Comparison of ENCODE assay signal across 18 cellular contexts in genomic region chr2:165185633-165186032, GRCh38. TPM values are rescaled to one million over a fixed set of nuclear protein-coding genes. Genes with fewer than 3 reads are reported as not detected.
DNase-seq lines count a peak whose midpoint lies in the region; TF ChIP-seq lines count a peak whose summit lies in the region.
"Had no signal": no experiment of that assay in that cellular context is flagged by ENCODE, and none has a peak within 500 bp of the region (broad histone marks: within the 10 kb centered on the region; RNA-seq: fewer than 3 reads in every experiment).

No MANE protein-coding gene starts in this region.

- TF ChIP-seq CTCF in VCaP (conservative IDR thresholded peaks at IDR 0.05), result no peak
- no peak for TF ChIP-seq CTCF in endodermal cell (conservative IDR thresholded peaks at IDR 0.05)

- DNase-seq in DMS53 (lab: John Stamatoyannopoulos, UW) (peak; percentile 47), DMS53 treated with DMSO at 0.1 percent for 48 hours (lab: John Stamatoyannopoulos, UW; ENCODE audit: unreplicated experiment) (peak; percentile 17), NCI-H2081 treated with DMSO at 0.1 percent for 48 hours (lab: John Stamatoyannopoulos, UW) (peak; percentile 45), endodermal cell (no peak)
- no peak for DNase-seq in activated T-helper 1 cell treated with anti-CD3 and anti-CD28 coated beads, Interleukin-12 subunit alpha, Interleukin-12 subunit beta, Interleukin-2, Interleukin-4 antibody, amounts not matched to agents 30 ng/mL and 10 ng/mL and 1 ng/mL, durations not matched to agents 14 hours and 24 hours and 36 hours (ENCODE audit: low spot score)
- DNase-seq: ACHN; BE2C; C1 segment of cervical spinal cord; CD4-positive, CD25-positive, alpha-beta regulatory T cell; CD8-positive, alpha-beta memory T cell; COR-L47; DMS 273 treated with DMSO at 0.1 percent for 48 hours; DMS79; GDM1; HCEC 1CT had no signal

- no peak overlapping the region for H3K4me3 ChIP-seq in endodermal cell (ENCODE audit: low read length)
- H3K4me3 ChIP-seq: GM23338 had no signal

- no peaks in the 10 kb centered on the region for H3K4me1 ChIP-seq in endodermal cell (ENCODE audit: control insufficient read depth, insufficient read depth, low read length)
- H3K4me1 ChIP-seq: BE2C had no signal

- 71 to 88% methylated on average over 3 of the region's 3 CpGs for WGBS in endodermal cell (ENCODE audit: insufficient coverage in 1 of 2, insufficient read length in 1 of 2), 2 experiments

- no peak overlapping the region for H3K27ac Mint-ChIP-seq in endodermal cell
- no peak overlapping the region for H3K27ac Mint-ChIP-seq in activated T-helper 1 cell treated with anti-CD3 and anti-CD28 coated beads, Interleukin-12 subunit alpha, Interleukin-12 subunit beta, Interleukin-2, Interleukin-4 antibody, amounts not matched to agents 30 ng/mL and 10 ng/mL and 1 ng/mL, durations not matched to agents 14 hours and 24 hours and 36 hours
- H3K27ac Mint-ChIP-seq: CD4-positive, CD25-positive, alpha-beta regulatory T cell; CD8-positive, alpha-beta memory T cell had no signal

- intact Hi-C loops in activated T-helper 1 cell treated with anti-CD3 and anti-CD28 coated beads, Interleukin-12 subunit alpha, Interleukin-12 subunit beta, Interleukin-2, Interleukin-4 antibody, amounts not matched to agents 30 ng/mL and 10 ng/mL and 1 ng/mL, durations not matched to agents 14 hours and 24 hours and 36 hours (cut with micrococcal nuclease), result no loop called here

- no peaks in the 10 kb centered on the region for H3K4me1 Mint-ChIP-seq in endodermal cell
- no peaks in the 10 kb centered on the region for H3K4me1 Mint-ChIP-seq in activated T-helper 1 cell treated with anti-CD3 and anti-CD28 coated beads, Interleukin-12 subunit alpha, Interleukin-12 subunit beta, Interleukin-2, Interleukin-4 antibody, amounts not matched to agents 30 ng/mL and 10 ng/mL and 1 ng/mL, durations not matched to agents 14 hours and 24 hours and 36 hours (ENCODE audit: low read depth)
- H3K4me1 Mint-ChIP-seq: CD4-positive, CD25-positive, alpha-beta regulatory T cell; CD8-positive, alpha-beta memory T cell had no signal

- H3K4me3 Mint-ChIP-seq in endodermal cell, result no peak overlapping the region
- no peak overlapping the region for H3K4me3 Mint-ChIP-seq in activated T-helper 1 cell treated with anti-CD3 and anti-CD28 coated beads, Interleukin-12 subunit alpha, Interleukin-12 subunit beta, Interleukin-2, Interleukin-4 antibody, amounts not matched to agents 30 ng/mL and 10 ng/mL and 1 ng/mL, durations not matched to agents 14 hours and 24 hours and 36 hours
- H3K4me3 Mint-ChIP-seq: CD4-positive, CD25-positive, alpha-beta regulatory T cell; CD8-positive, alpha-beta memory T cell; GM23338 had no signal

- H3K9ac ChIP-seq in endodermal cell (ENCODE audit: extremely low read depth, low read length, poor library complexity, severe bottlenecking), result no peak overlapping the region

- H3K27ac ChIP-seq in VCaP (peak overlapping the region; percentile 42; the same call in 1 of the 2 replicates), endodermal cell (ENCODE audit: low read depth, low read length) (no peak overlapping the region)
- H3K27ac ChIP-seq: HL-60 had no signal

- H3K27me3 Mint-ChIP-seq in endodermal cell (ENCODE audit: insufficient read depth), result no peaks in the 10 kb centered on the region
- no peaks in the 10 kb centered on the region for H3K27me3 Mint-ChIP-seq in activated T-helper 1 cell treated with anti-CD3 and anti-CD28 coated beads, Interleukin-12 subunit alpha, Interleukin-12 subunit beta, Interleukin-2, Interleukin-4 antibody, amounts not matched to agents 30 ng/mL and 10 ng/mL and 1 ng/mL, durations not matched to agents 14 hours and 24 hours and 36 hours (ENCODE audit: insufficient read depth)
- H3K27me3 Mint-ChIP-seq: CD4-positive, CD25-positive, alpha-beta regulatory T cell; CD8-positive, alpha-beta memory T cell had no signal

- H3K36me3 Mint-ChIP-seq in endodermal cell (ENCODE audit: low read depth), result no peaks in the 10 kb centered on the region
- no peaks in the 10 kb centered on the region for H3K36me3 Mint-ChIP-seq in activated T-helper 1 cell treated with anti-CD3 and anti-CD28 coated beads, Interleukin-12 subunit alpha, Interleukin-12 subunit beta, Interleukin-2, Interleukin-4 antibody, amounts not matched to agents 30 ng/mL and 10 ng/mL and 1 ng/mL, durations not matched to agents 14 hours and 24 hours and 36 hours (ENCODE audit: low read depth)
- H3K36me3 Mint-ChIP-seq: CD4-positive, CD25-positive, alpha-beta regulatory T cell; CD8-positive, alpha-beta memory T cell had no signal

- H3K9me3 Mint-ChIP-seq in endodermal cell, result no peaks in the 10 kb centered on the region
- H3K9me3 Mint-ChIP-seq in activated T-helper 1 cell treated with anti-CD3 and anti-CD28 coated beads, Interleukin-12 subunit alpha, Interleukin-12 subunit beta, Interleukin-2, Interleukin-4 antibody, amounts not matched to agents 30 ng/mL and 10 ng/mL and 1 ng/mL, durations not matched to agents 14 hours and 24 hours and 36 hours, result no peaks in the 10 kb centered on the region
- H3K9me3 Mint-ChIP-seq: CD4-positive, CD25-positive, alpha-beta regulatory T cell; GM23338 had no signal

- no peaks in the 10 kb centered on the region for H3K36me3 ChIP-seq in endodermal cell (ENCODE audit: control insufficient read depth, insufficient read depth, low read length)
- H3K36me3 ChIP-seq: BE2C had no signal

- H3K27me3 ChIP-seq in endodermal cell (ENCODE audit: control insufficient read depth, insufficient read depth, low read length, poor library complexity, severe bottlenecking), result no peaks in the 10 kb centered on the region
- H3K27me3 ChIP-seq: BE2C had no signal

- no peaks in the 10 kb centered on the region for H3K9me3 ChIP-seq in endodermal cell (ENCODE audit: control insufficient read depth, low read length)
- H3K9me3 ChIP-seq: BE2C had no signal

RNA-seq across cellular contexts. Expression of gene SCN3A, which starts 18.2 kb away (rescaled TPM):
- total RNA-seq in endodermal cell, result under 1 TPM; 0.09 to 0.24 TPM
- polyA plus RNA-seq in endodermal cell (2013, experiment 1 of 2), result 8.5 TPM
- 8.1 TPM for polyA plus RNA-seq in endodermal cell (2013, experiment 2 of 2)
- total RNA-seq in activated T-helper 1 cell treated with anti-CD3 and anti-CD28 coated beads, Interleukin-12 subunit alpha, Interleukin-12 subunit beta, Interleukin-2, Interleukin-4 antibody, amounts not matched to agents 30 ng/mL and 10 ng/mL and 1 ng/mL, durations not matched to agents 14 hours and 24 hours and 36 hours, result not detected in 2 replicates
- total RNA-seq: CD4-positive, CD25-positive, alpha-beta regulatory T cell; CD8-positive, alpha-beta memory T cell had no signal
- polyA plus RNA-seq: CD8-positive, alpha-beta memory T cell; GM23338 had no signal

RNA-seq across cellular contexts. Expression of gene SCN2A, which starts 53.6 kb away (rescaled TPM):
- under 1 TPM; 0.15 to 0.20 TPM for total RNA-seq in endodermal cell
- 0.18 TPM for polyA plus RNA-seq in endodermal cell (2013, experiment 1 of 2)
- polyA plus RNA-seq in endodermal cell (2013, experiment 2 of 2), result 0.12 TPM
- not detected in 2 replicates for total RNA-seq in activated T-helper 1 cell treated with anti-CD3 and anti-CD28 coated beads, Interleukin-12 subunit alpha, Interleukin-12 subunit beta, Interleukin-2, Interleukin-4 antibody, amounts not matched to agents 30 ng/mL and 10 ng/mL and 1 ng/mL, durations not matched to agents 14 hours and 24 hours and 36 hours
- total RNA-seq: CD4-positive, CD25-positive, alpha-beta regulatory T cell; CD8-positive, alpha-beta memory T cell had no signal
- polyA plus RNA-seq: CD4-positive, CD25-positive, alpha-beta regulatory T cell; CD8-positive, alpha-beta memory T cell had no signal

Comparison
In these comparisons a context has a peak if more than half of its experiments do, and no peak if none do; other contexts are left out.
1. DNase-seq: peak in DMS53 (single experiment), DMS53 treated with DMSO at 0.1 percent for 48 hours (single experiment) and NCI-H2081 treated with DMSO at 0.1 percent for 48 hours (single experiment); none in endodermal cell (single experiment) and activated T-helper 1 cell treated with anti-CD3 and anti-CD28 coated beads, Interleukin-12 subunit alpha, Interleukin-12 subunit beta, Interleukin-2, Interleukin-4 antibody, amounts not matched to agents 30 ng/mL and 10 ng/mL and 1 ng/mL, durations not matched to agents 14 hours and 24 hours and 36 hours (single experiment).